In the genomic region with DNA sequence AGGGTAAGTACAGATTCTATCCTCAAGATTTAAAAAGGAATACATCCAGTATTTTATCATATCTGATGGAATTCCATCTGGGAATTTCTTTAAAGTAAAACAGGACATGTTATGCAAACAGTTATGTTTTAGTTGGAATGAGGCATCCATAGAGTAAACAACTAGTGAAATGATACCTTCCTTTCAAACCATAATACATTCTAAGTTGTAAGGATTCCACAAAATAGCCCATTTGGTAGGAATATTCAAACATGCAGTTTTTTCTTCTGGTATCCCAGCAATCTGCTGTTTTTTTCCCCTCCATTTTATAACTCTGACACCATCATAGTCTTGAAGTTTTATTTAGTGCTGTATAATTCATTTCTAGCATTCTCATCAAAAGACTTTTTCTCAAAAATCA, we compare ENCODE assay signal across 1 cellular context.
TF ChIP-seq lines count a peak whose summit lies in the region.

No MANE protein-coding gene starts in this region.

TF ChIP-seq in HCT116, 20 proteins besides CTCF, POLR2A, EP300 and RAD21 (continued from another document):
- TF ChIP-seq ZNF274 (IDR thresholded peaks at IDR 0.05; ENCODE audit: low read depth, low read length): no peak
- TF ChIP-seq SIN3A (IDR thresholded peaks at IDR 0.05; ENCODE audit: low read depth): no peak
- TF ChIP-seq EGR1 (IDR thresholded peaks at IDR 0.05; ENCODE audit: low read depth): no peak
- no peak for TF ChIP-seq EZH2 (IDR thresholded peaks at IDR 0.05)
- no peak for TF ChIP-seq EZH2phosphoT487 (IDR thresholded peaks at IDR 0.05; ENCODE audit: borderline replicate concordance)
- TF ChIP-seq JUND (IDR thresholded peaks at IDR 0.05): no peak
- TF ChIP-seq CBX3 (IDR thresholded peaks at IDR 0.05; ENCODE audit: low read depth): no peak
- TF ChIP-seq TCF7L2 (IDR thresholded peaks at IDR 0.05; ENCODE audit: borderline replicate concordance, extremely low read depth, insufficient read depth, insufficient read length): no peak
- no peak for TF ChIP-seq ELF1 (IDR thresholded peaks at IDR 0.05; ENCODE audit: borderline replicate concordance, low read depth)
- no peak for TF ChIP-seq ZFX (IDR thresholded peaks at IDR 0.05)
- TF ChIP-seq YY1 (IDR thresholded peaks at IDR 0.05; ENCODE audit: extremely low read depth, insufficient replicate concordance, low read depth, low read length): no peak
- no peak for TF ChIP-seq ATF3 (IDR thresholded peaks at IDR 0.05)
- no peak for TF ChIP-seq FOSL1 (IDR thresholded peaks at IDR 0.05; ENCODE audit: low read depth)
TF ChIP-seq in HCT116: peak in this region for 0.
